Comparison of ENCODE assay signal across 17 cellular contexts in genomic region chr21:40660461-40660860, GRCh38.
"Had no signal": no experiment of that assay in that cellular context is flagged by ENCODE, and none has a peak within 500 bp of the region (broad histone marks: within the 10 kb centered on the region; RNA-seq: fewer than 3 reads in every experiment).

No MANE protein-coding gene starts in this region.

- H3K36me3 ChIP-seq: ovary, suprapubic skin, transverse colon had no signal

- H3K4me2 ChIP-seq: smooth muscle cell had no signal

- H3K4me3 ChIP-seq: ovary, smooth muscle cell, suprapubic skin, transverse colon had no signal

- H3K4me1 ChIP-seq: suprapubic skin, transverse colon had no signal

- H3K27ac ChIP-seq: ovary, suprapubic skin, transverse colon had no signal

- H3K9me3 ChIP-seq: ovary, suprapubic skin, transverse colon had no signal

- H3K4me3 Mint-ChIP-seq: effector memory CD8-positive, alpha-beta T cell; naive thymus-derived CD8-positive, alpha-beta T cell; stimulated activated naive CD8-positive, alpha-beta T cell treated with anti-CD3 and anti-CD28 coated beads, Interleukin-15, amount 100 ng/mL, for 72 hours had no signal

- H3K27me3 ChIP-seq: ovary, suprapubic skin, transverse colon had no signal

- H3K27ac Mint-ChIP-seq: effector memory CD8-positive, alpha-beta T cell; naive thymus-derived CD8-positive, alpha-beta T cell; stimulated activated naive CD8-positive, alpha-beta T cell treated with anti-CD3 and anti-CD28 coated beads, Interleukin-15, amount 100 ng/mL, for 72 hours had no signal

- H3K4me1 Mint-ChIP-seq: naive thymus-derived CD8-positive, alpha-beta T cell; stimulated activated naive CD8-positive, alpha-beta T cell treated with anti-CD3 and anti-CD28 coated beads, Interleukin-15, amount 100 ng/mL, for 72 hours had no signal

- DNase-seq: cerebellar nuclear complex; cortex of kidney; effector memory CD8-positive, alpha-beta T cell; head of caudate nucleus; mesenchymal stem cell; naive thymus-derived CD8-positive, alpha-beta T cell; occipital lobe; ovary; stimulated activated CD4-positive, alpha-beta T cell treated with anti-CD3 and anti-CD28 coated beads, Interleukin-12 subunit alpha, Interleukin-12 subunit beta, amount 100 ng/mL, for 4 hours; stimulated activated CD4-positive, alpha-beta T cell treated with anti-CD3 and anti-CD28 coated beads, Interleukin-1b, Interleukin-23, amount 100 ng/mL, for 48 hours; stimulated activated CD4-positive, alpha-beta T cell treated with anti-CD3 and anti-CD28 coated beads, Interleukin-4, amount 100 ng/mL, for 1 hour; stimulated activated CD8-positive, alpha-beta memory T cell treated with anti-CD3 and anti-CD28 coated beads, Interleukin-4, amount 100 ng/mL, for 48 hours; stimulated activated naive CD4-positive, alpha-beta T cell; stimulated activated naive CD8-positive, alpha-beta T cell treated with anti-CD3 and anti-CD28 coated beads, Interleukin-15, amount 100 ng/mL, for 72 hours; transverse colon had no signal

- H3K27me3 Mint-ChIP-seq: effector memory CD8-positive, alpha-beta T cell had no signal

- H3K36me3 Mint-ChIP-seq: naive thymus-derived CD8-positive, alpha-beta T cell had no signal
